In genomic region chr7:98305951-98306535, GRCh38 we compare ENCODE assay signal across 19 cellular contexts.
"Had no signal": no experiment of that assay in that cellular context is flagged by ENCODE, and none has a peak within 500 bp of the region (broad histone marks: within the 10 kb centered on the region; RNA-seq: fewer than 3 reads in every experiment).

No MANE protein-coding gene starts in this region.

- H3K27ac Mint-ChIP-seq: activated naive CD8-positive, alpha-beta T cell treated with anti-CD3 and anti-CD28 coated beads, Interleukin-2, amount 50 U/mL, for 24 hours; dendritic cell treated with granulocyte-macrophage colony-stimulating factor and Interleukin-4, amounts not matched to agents 40 ng/mL and 50 ng/mL, for 4 days; memory B cell; nephron had no signal

- H3K4me1 Mint-ChIP-seq: activated naive CD8-positive, alpha-beta T cell treated with anti-CD3 and anti-CD28 coated beads, Interleukin-2, amount 50 U/mL, for 24 hours; memory B cell; nephron had no signal

- H3K4me3 Mint-ChIP-seq: activated naive CD8-positive, alpha-beta T cell treated with anti-CD3 and anti-CD28 coated beads, Interleukin-2, amount 50 U/mL, for 24 hours; dendritic cell treated with granulocyte-macrophage colony-stimulating factor and Interleukin-4, amounts not matched to agents 40 ng/mL and 50 ng/mL, for 4 days; memory B cell; nephron had no signal

- H3K4me1 ChIP-seq: body of pancreas, prostate gland, right atrium auricular region had no signal

- H3K27ac ChIP-seq: body of pancreas, prostate gland, right atrium auricular region, WERI-Rb-1 had no signal

- DNase-seq: activated CD4-positive, alpha-beta T cell treated with anti-CD3 and anti-CD28 coated beads, Interleukin-2, amount 50 U/mL, for 48 hours; activated gamma-delta T cell; activated naive CD4-positive, alpha-beta T cell treated with anti-CD3 and anti-CD28 coated beads, Interleukin-2, amount 50 U/mL, for 16 hours; activated naive CD8-positive, alpha-beta T cell treated with anti-CD3 and anti-CD28 coated beads, Interleukin-2, amount 50 U/mL, for 24 hours; anterior cingulate cortex; body of pancreas; caudate nucleus; effector CD4-positive, alpha-beta T cell; foreskin melanocyte; glutamatergic neuron; stimulated activated CD4-positive, alpha-beta T cell treated with anti-CD3 and anti-CD28 coated beads, Interleukin-4, amount 100 ng/mL, for 4 hours; stimulated activated naive CD8-positive, alpha-beta T cell treated with anti-CD3 and anti-CD28 coated beads, Interleukin-15, Interleukin-2, amounts not matched to agents 100 U/mL and 50 U/mL, for 24 hours; T-helper 1 cell; WERI-Rb-1 had no signal

- H3K36me3 ChIP-seq: prostate gland had no signal

- H3K9me3 Mint-ChIP-seq: activated naive CD8-positive, alpha-beta T cell treated with anti-CD3 and anti-CD28 coated beads, Interleukin-2, amount 50 U/mL, for 24 hours; dendritic cell treated with granulocyte-macrophage colony-stimulating factor and Interleukin-4, amounts not matched to agents 40 ng/mL and 50 ng/mL, for 4 days; memory B cell; nephron had no signal

- H3K27me3 ChIP-seq: body of pancreas, right atrium auricular region had no signal

- H3K4me3 ChIP-seq: body of pancreas, prostate gland, right atrium auricular region had no signal

- H3K9me3 ChIP-seq: body of pancreas, prostate gland, right atrium auricular region had no signal

- ATAC-seq: activated naive CD8-positive, alpha-beta T cell treated with anti-CD3 and anti-CD28 coated beads, Interleukin-2, amount 50 U/mL, for 24 hours; body of pancreas; stimulated activated naive CD8-positive, alpha-beta T cell treated with anti-CD3 and anti-CD28 coated beads, Interleukin-15, Interleukin-2, amounts not matched to agents 100 U/mL and 50 U/mL, for 24 hours had no signal

- H3K27me3 Mint-ChIP-seq: activated naive CD8-positive, alpha-beta T cell treated with anti-CD3 and anti-CD28 coated beads, Interleukin-2, amount 50 U/mL, for 24 hours; dendritic cell treated with granulocyte-macrophage colony-stimulating factor and Interleukin-4, amounts not matched to agents 40 ng/mL and 50 ng/mL, for 4 days had no signal
